ENCODE assay signal across 8 cellular contexts in the genomic region with DNA sequence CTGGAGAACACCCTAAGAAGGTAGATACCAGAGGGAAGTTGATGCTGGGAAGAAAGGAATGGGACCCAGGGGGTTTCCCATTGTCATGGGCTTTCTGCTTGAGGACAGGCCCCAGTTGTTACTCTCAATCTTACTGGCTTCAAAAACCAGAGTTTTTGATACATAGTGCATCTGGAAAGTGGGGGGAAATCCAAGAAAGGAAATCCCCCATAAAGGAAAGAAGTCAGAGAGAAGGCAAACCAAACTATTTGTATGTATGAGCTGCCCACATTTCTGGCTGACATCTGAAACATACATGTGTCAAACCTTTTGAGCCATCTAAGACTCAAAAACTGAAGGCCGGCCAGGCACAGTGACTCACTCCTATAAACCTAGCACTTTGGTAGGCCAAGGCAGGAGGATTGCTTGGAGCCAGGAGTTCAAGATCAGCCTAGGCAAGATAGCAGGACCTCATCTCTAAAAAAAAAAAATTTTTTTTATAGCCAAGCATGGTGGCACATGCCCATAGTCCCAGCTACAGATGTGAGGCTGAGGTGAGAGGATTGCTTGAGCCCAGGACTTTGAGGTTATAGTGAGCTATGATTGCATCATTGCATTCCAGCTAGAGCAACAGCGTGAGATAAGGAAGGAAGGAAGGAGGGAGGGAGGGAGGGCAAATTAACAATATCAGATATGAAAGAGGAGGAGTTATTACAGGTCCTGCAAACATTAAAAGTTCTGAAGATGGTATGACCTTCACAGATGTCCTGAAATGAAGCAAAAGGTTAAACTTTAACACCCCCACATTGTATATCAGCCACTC. TPM values are rescaled to one million over a fixed set of nuclear protein-coding genes. Genes with fewer than 3 reads are reported as not detected.
DNase-seq lines count a peak whose midpoint lies in the region; ATAC-seq, FAIRE-seq and TF ChIP-seq lines count a peak whose summit lies in the region.

No MANE protein-coding gene starts in this region.

- no peak for DNase-seq in GM12891 (ENCODE audit: insufficient read length, low spot score)
- DNase-seq in epithelial cell of esophagus (ENCODE audit: low read depth) = peak; percentile 40
- no peak for DNase-seq in DMS79 treated with DMSO at 0.1 percent for 48 hours (lab: John Stamatoyannopoulos, UW)
- DNase-seq in dorsolateral prefrontal cortex = no peak
- no peak for DNase-seq in globus pallidus (ENCODE audit: low spot score)
- no peak for DNase-seq in NCI-H2196 (lab: John Stamatoyannopoulos, UW; ENCODE audit: unreplicated experiment)

- H3K27me3 ChIP-seq in dorsolateral prefrontal cortex = no peaks in the 10 kb centered on the region

- TF ChIP-seq POLR2A in GM12891 (IDR thresholded peaks at IDR 0.05; ENCODE audit: low read depth, low read length) = no peak

- FAIRE-seq in GM12891 (lab: Jason Lieb, UNC) = peak; percentile 52

- no peak for TF ChIP-seq CTCF in epithelial cell of esophagus (IDR thresholded peaks at IDR 0.05; ENCODE audit: insufficient read depth, low read depth, low read length, missing control alignments)
- no peak for TF ChIP-seq CTCF in dorsolateral prefrontal cortex (IDR thresholded peaks at IDR 0.05 in 54 of 56, conservative IDR thresholded peaks at IDR 0.05 in 2 of 56; ENCODE audit: low read depth in 1 of 56, partially characterized antibody in 56 of 56)

- H3K4me3 ChIP-seq in epithelial cell of esophagus (ENCODE audit: low read length) (no peak overlapping the region), dorsolateral prefrontal cortex (no peak overlapping the region)

- ATAC-seq in GM21423 (IDR thresholded peaks at IDR 0.05; ENCODE audit: unreplicated experiment) = peak; percentile 72
- ATAC-seq in HG03571 (IDR thresholded peaks at IDR 0.05; ENCODE audit: unreplicated experiment) = peak; percentile 63

- no peak overlapping the region for H3K27ac ChIP-seq in dorsolateral prefrontal cortex

- intact Hi-C loops in dorsolateral prefrontal cortex (cut with DNase I) = no loop called here

TF ChIP-seq in GM12891, 5 proteins besides CTCF, POLR2A, EP300 and RAD21:
- TF ChIP-seq SPI1 (IDR thresholded peaks at IDR 0.05; ENCODE audit: low read depth, low read length) = 0 out of 2 replicates have a peak, but pooled peaks have one; percentile 1
- no peak for TF ChIP-seq POLR2AphosphoS5 (IDR thresholded peaks at IDR 0.05; ENCODE audit: low read depth, low read length)
- no peak for TF ChIP-seq TAF1 (IDR thresholded peaks at IDR 0.05; ENCODE audit: low read depth, low read length)
- TF ChIP-seq POU2F2 (IDR thresholded peaks at IDR 0.05; ENCODE audit: low read depth, low read length) = no peak
- TF ChIP-seq PAX5 (IDR thresholded peaks at IDR 0.05; ENCODE audit: insufficient read depth, low read length, severe bottlenecking) = no peak

RNA-seq across cellular contexts. Expression of gene COA1, which starts 6.7 kb away (rescaled TPM):
- 66.7 TPM for polyA plus RNA-seq in GM12891 (2012; ENCODE audit: low read depth, missing spikeins)
- total RNA-seq in dorsolateral prefrontal cortex = 10 to 100 TPM; 52.0 to 94.0 (median 71.9) TPM

RNA-seq across cellular contexts. Expression of gene BLVRA, which starts 22.5 kb away (rescaled TPM):
- 46.3 TPM for polyA plus RNA-seq in GM12891 (2012; ENCODE audit: low read depth, missing spikeins)
- 10 to 100 TPM; 19.9 to 63.4 (median 43.2) TPM for total RNA-seq in dorsolateral prefrontal cortex
